18 cellular contexts compared by ENCODE assay signal in the genomic region with DNA sequence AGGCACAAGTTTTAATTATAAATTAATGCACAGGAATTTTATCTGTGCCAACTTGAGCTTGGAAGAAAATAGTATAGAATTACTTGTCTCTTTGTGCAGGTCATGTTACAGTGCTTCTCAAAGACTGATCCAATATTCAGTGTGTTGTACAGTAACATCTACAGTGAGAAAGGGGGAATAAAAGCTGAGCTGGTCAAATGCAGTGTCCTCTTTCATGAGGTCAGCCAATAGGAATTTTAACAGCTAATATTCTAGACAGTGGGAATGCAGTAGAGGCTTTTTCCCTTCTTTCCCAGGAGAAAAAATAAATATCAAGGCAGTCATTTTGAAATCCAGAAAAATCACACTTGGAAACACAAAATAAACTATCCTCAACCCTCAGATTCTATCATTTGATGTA.
DNase-seq lines count a peak whose midpoint lies in the region; ATAC-seq and TF ChIP-seq lines count a peak whose summit lies in the region.
"Had no signal": no experiment of that assay in that cellular context is flagged by ENCODE, and none has a peak within 500 bp of the region (broad histone marks: within the 10 kb centered on the region; RNA-seq: fewer than 3 reads in every experiment).

No MANE protein-coding gene starts in this region.

- no peaks in the 10 kb centered on the region for H3K79me1 ChIP-seq in IMR-90 (ENCODE audit: low read depth in 1 of 2, low read length in 2 of 2)

- H3K27ac Mint-ChIP-seq in chondrocyte (ENCODE audit: unreplicated experiment): peak overlapping the region; percentile 94
- H3K27ac Mint-ChIP-seq: activated CD8-positive, alpha-beta T cell treated with anti-CD3 and anti-CD28 coated beads, Interleukin-2, amount 10 ng/mL, durations not matched to agents 7 days and 5 days; activated T-helper 1 cell treated with anti-CD3 and anti-CD28 coated beads, Interleukin-12 subunit alpha, Interleukin-12 subunit beta, Interleukin-2, Interleukin-4 antibody, amounts not matched to agents 30 ng/mL and 10 ng/mL and 1 ng/mL, durations not matched to agents 14 hours and 24 hours and 36 hours; B cell; naive thymus-derived CD8-positive, alpha-beta T cell had no signal

- H3K36me3 ChIP-seq in IMR-90 (ENCODE audit: control insufficient read depth, insufficient read depth, low read length): no peaks in the 10 kb centered on the region
- H3K36me3 ChIP-seq in mammary epithelial cell (ENCODE audit: insufficient read depth, low read length): no peaks in the 10 kb centered on the region

- no peak overlapping the region for H3K14ac ChIP-seq in IMR-90 (replicated peaks; ENCODE audit: low read depth, low read length)

- TF ChIP-seq RAD21 in IMR-90 (IDR thresholded peaks at IDR 0.05; ENCODE audit: low read length): no peak

- H2BK15ac ChIP-seq in IMR-90 (ENCODE audit: low read depth, low read length): no peak overlapping the region

- no peaks in the 10 kb centered on the region for H3K9me1 ChIP-seq in IMR-90 (ENCODE audit: insufficient read depth, low read length)

- POLR2A ChIA-PET in IMR-90 (lab: Charles Lee; ENCODE audit: unreplicated experiment): no interaction called here

- H3K9me3 ChIP-seq in IMR-90 (ENCODE audit: control insufficient read depth, insufficient read depth, low read length) (no peaks in the 10 kb centered on the region), mammary epithelial cell (replicated peaks; ENCODE audit: insufficient read depth, low read length) (no peaks in the 10 kb centered on the region)

- no peak overlapping the region for H2BK20ac ChIP-seq in IMR-90 (ENCODE audit: low read depth, low read length)

- no peaks in the 10 kb centered on the region for H3K27me3 ChIP-seq in IMR-90 (ENCODE audit: control insufficient read depth, insufficient read depth, low read length)
- peaks cover 6% of the 10 kb centered on the region for H3K27me3 ChIP-seq in mammary epithelial cell (ENCODE audit: insufficient read depth, low read length)
- H3K27me3 ChIP-seq: hepatocyte had no signal

- H3K4me3 ChIP-seq in IMR-90 (ENCODE audit: insufficient read depth, low read depth, low read length) (no peak overlapping the region), mammary epithelial cell (replicated peaks in 1 of 3; ENCODE audit: insufficient read depth in 1 of 3, low read depth in 2 of 3, low read length in 3 of 3) (no peak overlapping the region)
- H3K4me3 ChIP-seq: hepatocyte had no signal

- intact Hi-C loops in IMR-90 (cut with micrococcal nuclease) (loop anchor here (2.0 to 5.0 kb wide), 2 partner anchors 97 to 225 kb away; no protein-coding TSS in a partner anchor), mammary epithelial cell (cut with micrococcal nuclease) (no loop called here)

- H4K91ac ChIP-seq in IMR-90 (ENCODE audit: insufficient read depth, low read depth, low read length): no peak overlapping the region

- no peak overlapping the region for H2AK9ac ChIP-seq in IMR-90 (replicated peaks; ENCODE audit: low read depth, low read length, poor library complexity)

- no peak overlapping the region for H2BK5ac ChIP-seq in IMR-90 (ENCODE audit: low read depth, low read length, poor library complexity, severe bottlenecking)

- H3K9me3 Mint-ChIP-seq in chondrocyte (ENCODE audit: low read depth): peaks cover 5% of the 10 kb centered on the region
- H3K9me3 Mint-ChIP-seq: activated T-helper 1 cell treated with anti-CD3 and anti-CD28 coated beads, Interleukin-12 subunit alpha, Interleukin-12 subunit beta, Interleukin-2, Interleukin-4 antibody, amounts not matched to agents 30 ng/mL and 10 ng/mL and 1 ng/mL, durations not matched to agents 14 hours and 24 hours and 36 hours; naive thymus-derived CD8-positive, alpha-beta T cell had no signal

- DNase-seq in AG20443 (ENCODE audit: low spot score): peak; percentile 58
- peak; percentile 87 for DNase-seq in IMR-90
- DNase-seq in chondrocyte (ENCODE audit: low spot score): no peak
- DNase-seq in myocyte (ENCODE audit: low read depth): peak; percentile 60
- DNase-seq in NCI-H526 (lab: John Stamatoyannopoulos, UW): no peak
- DNase-seq in mammary epithelial cell: no peak
- no peak for DNase-seq in pons (ENCODE audit: low spot score)
- DNase-seq: activated CD8-positive, alpha-beta T cell treated with anti-CD3 and anti-CD28 coated beads, Interleukin-2, amount 10 ng/mL, durations not matched to agents 7 days and 5 days; cortex of kidney; naive thymus-derived CD8-positive, alpha-beta T cell; NCI-H2029 treated with DMSO at 0.1 percent for 48 hours; NCI-H526 treated with DMSO at 0.1 percent for 48 hours; OCI-M1; SW 1271 had no signal

- dilution Hi-C loops in IMR-90 (cut with HindIII; ENCODE audit: low sequenced_read_pairs, unreplicated experiment) (no loop called here), mammary epithelial cell (cut with HindIII; ENCODE audit: low sequenced_read_pairs) (no loop called here)

- peak; percentile 98 for ATAC-seq in IMR-90 (ENCODE audit: low read depth)
- ATAC-seq in HG02973 (IDR thresholded peaks at IDR 0.05; ENCODE audit: unreplicated experiment): no peak
- ATAC-seq: activated CD8-positive, alpha-beta T cell treated with anti-CD3 and anti-CD28 coated beads, Interleukin-2, amount 10 ng/mL, durations not matched to agents 7 days and 5 days; naive thymus-derived CD8-positive, alpha-beta T cell had no signal

- no peak overlapping the region for H3K18ac ChIP-seq in IMR-90 (ENCODE audit: low read depth, low read length)

- H3K4me2 ChIP-seq in IMR-90 (ENCODE audit: low read depth, low read length) (no peak overlapping the region), mammary epithelial cell (ENCODE audit: insufficient read depth, low read depth, low read length) (no peak overlapping the region)
- H3K4me2 ChIP-seq: hepatocyte had no signal

- no peaks in the 10 kb centered on the region for H3K27me3 Mint-ChIP-seq in chondrocyte (ENCODE audit: low read depth)
- H3K27me3 Mint-ChIP-seq: B cell; naive thymus-derived CD8-positive, alpha-beta T cell had no signal

- TF ChIP-seq CTCF in IMR-90 (conservative IDR thresholded peaks at IDR 0.05; ENCODE audit: low read depth, low read length) (no peak), chondrocyte (IDR thresholded peaks at IDR 0.05) (no peak), mammary epithelial cell (conservative IDR thresholded peaks at IDR 0.05 in 1 of 2, IDR thresholded peaks at IDR 0.05 in 1 of 2; ENCODE audit: extremely low read depth in 1 of 2, insufficient read depth in 1 of 2, low read depth in 1 of 2, low read length in 2 of 2) (no peak)

- no peak for TF ChIP-seq POLR2A in IMR-90 (IDR thresholded peaks at IDR 0.05; ENCODE audit: low read depth, low read length)

- no TSS peak for BruUV-seq in IMR-90 (replicated peaks; lab: Mats Ljungman, UMichigan)
- no TSS peak for BruUV-seq in mammary epithelial cell (replicated peaks; lab: Mats Ljungman, UMichigan)

- no peak overlapping the region for H3K9ac ChIP-seq in IMR-90 (ENCODE audit: low read depth, low read length)
- no peak overlapping the region for H3K9ac ChIP-seq in mammary epithelial cell (ENCODE audit: insufficient read depth, low read length)

- CTCF ChIA-PET in IMR-90 (lab: Yijun Ruan, JAX) (interaction anchor here (0.6 to 1.7 kb wide), 3 partner anchors 8 to 17 kb away, joined by 3 to 4 read pairs (median 4); no protein-coding TSS in a partner anchor), mammary epithelial cell (lab: Charles Lee; ENCODE audit: low non-redundant PET) (interaction anchor here (0.7 kb wide), 1 partner anchor 41 kb away, joined by 4 read pairs; no protein-coding TSS in a partner anchor)

- H2AK5ac ChIP-seq in IMR-90 (ENCODE audit: low read depth, low read length): no peak overlapping the region

- H2BK120ac ChIP-seq in IMR-90 (ENCODE audit: low read depth, low read length): no peak overlapping the region

- H3K27ac ChIP-seq in IMR-90 (ENCODE audit: insufficient read depth, low read length) (no peak overlapping the region), mammary epithelial cell (ENCODE audit: insufficient read depth, low read depth, low read length) (no peak overlapping the region)
- H3K27ac ChIP-seq: hepatocyte had no signal

- H2AFZ ChIP-seq in IMR-90 (replicated peaks; ENCODE audit: low read length, poor library complexity) (no peak overlapping the region), mammary epithelial cell (ENCODE audit: low read depth, low read length) (no peak overlapping the region)
- H2AFZ ChIP-seq: hepatocyte had no signal

- no peaks in the 10 kb centered on the region for H3K36me3 Mint-ChIP-seq in chondrocyte (ENCODE audit: low read depth)
- H3K36me3 Mint-ChIP-seq: naive thymus-derived CD8-positive, alpha-beta T cell had no signal

- H4K20me1 ChIP-seq in IMR-90 (ENCODE audit: insufficient read depth, low read length): no peaks in the 10 kb centered on the region
- H4K20me1 ChIP-seq in mammary epithelial cell (ENCODE audit: insufficient read depth, low read length): no peaks in the 10 kb centered on the region

- H3K4me1 ChIP-seq in IMR-90 (ENCODE audit: control insufficient read depth, insufficient read depth, low read length): peaks cover 8% of the 10 kb centered on the region
- no peaks in the 10 kb centered on the region for H3K4me1 ChIP-seq in mammary epithelial cell (ENCODE audit: insufficient read depth, low read length)

- in situ Hi-C loops in IMR-90 (cut with MboI; ENCODE audit: low sequenced_read_pairs) (no loop called here), mammary epithelial cell (cut with MboI; ENCODE audit: low sequenced_read_pairs in 2 of 2) (loop anchor here in 1 of 2 donors (25.0 kb wide), 1 partner anchor 220 kb away; no protein-coding TSS in a partner anchor)

- no peak overlapping the region for H3K23ac ChIP-seq in IMR-90 (ENCODE audit: low read depth, low read length)

- no peak overlapping the region for H3K4me3 Mint-ChIP-seq in chondrocyte (ENCODE audit: unreplicated experiment)
- H3K4me3 Mint-ChIP-seq: activated CD8-positive, alpha-beta T cell treated with anti-CD3 and anti-CD28 coated beads, Interleukin-2, amount 10 ng/mL, durations not matched to agents 7 days and 5 days; activated T-helper 1 cell treated with anti-CD3 and anti-CD28 coated beads, Interleukin-12 subunit alpha, Interleukin-12 subunit beta, Interleukin-2, Interleukin-4 antibody, amounts not matched to agents 30 ng/mL and 10 ng/mL and 1 ng/mL, durations not matched to agents 14 hours and 24 hours and 36 hours; B cell; naive thymus-derived CD8-positive, alpha-beta T cell had no signal

- H4K5ac ChIP-seq in IMR-90 (ENCODE audit: low read depth, low read length): no peak overlapping the region

- no peaks in the 10 kb centered on the region for H3K79me2 ChIP-seq in mammary epithelial cell (ENCODE audit: insufficient read depth, low read length)
- H3K79me2 ChIP-seq: hepatocyte had no signal

- H3K4ac ChIP-seq in IMR-90 (ENCODE audit: low read depth, low read length): no peak overlapping the region

- no peak overlapping the region for H4K8ac ChIP-seq in IMR-90 (ENCODE audit: low read depth in 2 of 2, low read length in 2 of 2)

- H3K56ac ChIP-seq in IMR-90 (ENCODE audit: extremely low read depth, insufficient read depth, low read length): no peak overlapping the region

- H3K4me1 Mint-ChIP-seq in chondrocyte (ENCODE audit: low read depth): peaks cover 83% of the 10 kb centered on the region
- H3K4me1 Mint-ChIP-seq: B cell had no signal

Comparison
In these comparisons a context has a peak if more than half of its experiments do, and no peak if none do; other contexts are left out.
1. DNase-seq: peak in AG20443 (single experiment), IMR-90 (single experiment) and myocyte (single experiment); none in chondrocyte (single experiment), NCI-H526 (0 of 2), mammary epithelial cell (single experiment) and pons (single experiment).